In genomic region chr16:183005-183404, GRCh38 we compare ENCODE assay signal across 25 cellular contexts. TPM values are rescaled to one million over a fixed set of nuclear protein-coding genes. Genes with fewer than 3 reads are reported as not detected.
"Had no signal": no experiment of that assay in that cellular context is flagged by ENCODE, and none has a peak within 500 bp of the region (broad histone marks: within the 10 kb centered on the region; RNA-seq: fewer than 3 reads in every experiment).

No MANE protein-coding gene starts in this region.

- H3K4me3 Mint-ChIP-seq: activated CD4-positive, alpha-beta memory T cell treated with anti-CD3 and anti-CD28 coated beads, Interleukin-2, amount 10 ng/mL, durations not matched to agents 7 days and 5 days; activated CD8-positive, alpha-beta memory T cell treated with anti-CD3 and anti-CD28 coated beads, Interleukin-2, amount 10 ng/mL, durations not matched to agents 7 days and 5 days; activated naive CD8-positive, alpha-beta T cell; mesothelial cell of epicardium; nephron; type B pancreatic cell had no signal

- ATAC-seq: activated CD8-positive, alpha-beta memory T cell treated with anti-CD3 and anti-CD28 coated beads, Interleukin-2, amount 10 ng/mL, durations not matched to agents 7 days and 5 days; foreskin keratinocyte had no signal

- H3K4me3 ChIP-seq: cardiac muscle cell, dorsolateral prefrontal cortex, prostate gland, right atrium auricular region, stomach had no signal

- H3K27ac Mint-ChIP-seq: activated CD4-positive, alpha-beta memory T cell treated with anti-CD3 and anti-CD28 coated beads, Interleukin-2, amount 10 ng/mL, durations not matched to agents 7 days and 5 days; activated CD8-positive, alpha-beta memory T cell treated with anti-CD3 and anti-CD28 coated beads, Interleukin-2, amount 10 ng/mL, durations not matched to agents 7 days and 5 days; activated naive CD8-positive, alpha-beta T cell; mesothelial cell of epicardium; nephron; type B pancreatic cell had no signal

- H3K9me3 Mint-ChIP-seq: activated CD4-positive, alpha-beta memory T cell treated with anti-CD3 and anti-CD28 coated beads, Interleukin-2, amount 10 ng/mL, durations not matched to agents 7 days and 5 days; mesothelial cell of epicardium; nephron; type B pancreatic cell had no signal

- H3K9me3 ChIP-seq: prostate gland, right atrium auricular region, stomach had no signal

- DNase-seq: activated CD4-positive, alpha-beta memory T cell treated with anti-CD3 and anti-CD28 coated beads, Interleukin-2, amount 10 ng/mL, durations not matched to agents 7 days and 5 days; activated CD4-positive, alpha-beta T cell treated with anti-CD3 and anti-CD28 coated beads for 48 hours; activated CD4-positive, CD25-positive, alpha-beta regulatory T cell; activated CD8-positive, alpha-beta memory T cell treated with anti-CD3 and anti-CD28 coated beads, Interleukin-2, amount 10 ng/mL, durations not matched to agents 7 days and 5 days; amygdala; dorsolateral prefrontal cortex; foreskin keratinocyte; hypothalamus; islet precursor cell; stimulated activated CD4-positive, alpha-beta T cell treated with anti-CD3 and anti-CD28 coated beads, Interleukin-15, amount 100 ng/mL, for 24 hours; stimulated activated CD4-positive, alpha-beta T cell treated with anti-CD3 and anti-CD28 coated beads, Interleukin-2, amount 100 ng/mL, for 48 hours; stomach had no signal

- H3K4me1 ChIP-seq: foreskin keratinocyte had no signal

- H3K27ac ChIP-seq: cardiac muscle cell, dorsolateral prefrontal cortex, epithelial cell of prostate, foreskin keratinocyte, prostate gland, right atrium auricular region, stomach had no signal

- H3K4me1 Mint-ChIP-seq: nephron had no signal

- H3K36me3 ChIP-seq: prostate gland had no signal

- H3K36me3 Mint-ChIP-seq: activated naive CD8-positive, alpha-beta T cell; type B pancreatic cell had no signal

RNA-seq across cellular contexts. Expression of gene HBQ1, which starts 2.7 kb away (rescaled TPM):
- total RNA-seq: activated CD4-positive, alpha-beta memory T cell treated with anti-CD3 and anti-CD28 coated beads, Interleukin-2, amount 10 ng/mL, durations not matched to agents 7 days and 5 days; activated CD8-positive, alpha-beta memory T cell treated with anti-CD3 and anti-CD28 coated beads, Interleukin-2, amount 10 ng/mL, durations not matched to agents 7 days and 5 days; fibroblast of lung; lung microvascular endothelial cell; osteocyte; prostate gland; stomach; T-helper 2 cell treated with Interferon-gamma antibody and Interleukin-4, amounts not matched to agents 100 ng/mL and 5 ng/mL, for 36 hours had no signal
- polyA plus RNA-seq: fibroblast of lung, stomach had no signal

RNA-seq across cellular contexts. Expression of gene HBA1, which starts 6.5 kb away (rescaled TPM):
- total RNA-seq: activated CD4-positive, alpha-beta memory T cell treated with anti-CD3 and anti-CD28 coated beads, Interleukin-2, amount 10 ng/mL, durations not matched to agents 7 days and 5 days; activated CD8-positive, alpha-beta memory T cell treated with anti-CD3 and anti-CD28 coated beads, Interleukin-2, amount 10 ng/mL, durations not matched to agents 7 days and 5 days; cardiac muscle cell; fibroblast of lung; foreskin keratinocyte; lung microvascular endothelial cell; mesothelial cell of epicardium; osteocyte; T-helper 2 cell treated with Interferon-gamma antibody and Interleukin-4, amounts not matched to agents 100 ng/mL and 5 ng/mL, for 36 hours had no signal

RNA-seq across cellular contexts. Expression of gene HBA2, which starts 10.3 kb away (rescaled TPM):
- total RNA-seq: activated CD4-positive, alpha-beta memory T cell treated with anti-CD3 and anti-CD28 coated beads, Interleukin-2, amount 10 ng/mL, durations not matched to agents 7 days and 5 days; activated CD8-positive, alpha-beta memory T cell treated with anti-CD3 and anti-CD28 coated beads, Interleukin-2, amount 10 ng/mL, durations not matched to agents 7 days and 5 days; fibroblast of lung; foreskin keratinocyte; lung microvascular endothelial cell; mesothelial cell of epicardium; osteocyte; T-helper 2 cell treated with Interferon-gamma antibody and Interleukin-4, amounts not matched to agents 100 ng/mL and 5 ng/mL, for 36 hours had no signal
- polyA plus RNA-seq: cardiac muscle cell, fibroblast of lung, foreskin keratinocyte had no signal

RNA-seq across cellular contexts. Expression of gene HBM, which starts 17.2 kb away (rescaled TPM):
- total RNA-seq: activated CD4-positive, alpha-beta memory T cell treated with anti-CD3 and anti-CD28 coated beads, Interleukin-2, amount 10 ng/mL, durations not matched to agents 7 days and 5 days; activated CD8-positive, alpha-beta memory T cell treated with anti-CD3 and anti-CD28 coated beads, Interleukin-2, amount 10 ng/mL, durations not matched to agents 7 days and 5 days; cardiac muscle cell; fibroblast of lung; foreskin keratinocyte; lung microvascular endothelial cell; mesothelial cell of epicardium; osteocyte; prostate gland; T-helper 2 cell treated with Interferon-gamma antibody and Interleukin-4, amounts not matched to agents 100 ng/mL and 5 ng/mL, for 36 hours had no signal
- polyA plus RNA-seq: cardiac muscle cell, fibroblast of lung, foreskin keratinocyte, stomach had no signal

RNA-seq across cellular contexts. Expression of gene HBZ, which starts 30.6 kb away (rescaled TPM):
- total RNA-seq: activated CD4-positive, alpha-beta memory T cell treated with anti-CD3 and anti-CD28 coated beads, Interleukin-2, amount 10 ng/mL, durations not matched to agents 7 days and 5 days; activated CD8-positive, alpha-beta memory T cell treated with anti-CD3 and anti-CD28 coated beads, Interleukin-2, amount 10 ng/mL, durations not matched to agents 7 days and 5 days; cardiac muscle cell; fibroblast of lung; foreskin keratinocyte; lung microvascular endothelial cell; mesothelial cell of epicardium; osteocyte; prostate gland; right atrium auricular region; stomach; T-helper 2 cell treated with Interferon-gamma antibody and Interleukin-4, amounts not matched to agents 100 ng/mL and 5 ng/mL, for 36 hours; temporal lobe had no signal
- polyA plus RNA-seq: cardiac muscle cell, fibroblast of lung, stomach had no signal
